8 cellular contexts compared by ENCODE assay signal in genomic region chr1:155017021-155017945, GRCh38. TPM values are rescaled to one million over a fixed set of nuclear protein-coding genes. Genes with fewer than 3 reads are reported as not detected.
A peak's percentile ranks its signal among the peaks of the same experiment; 100 is the strongest.
DNase-seq lines count a peak whose midpoint lies in the region; ATAC-seq and TF ChIP-seq lines count a peak whose summit lies in the region.

No MANE protein-coding gene starts in this region.

- DNase-seq in NCI-H526 (lab: John Stamatoyannopoulos, UW) (peak; percentile 92 to 99), dermis blood vessel endothelial cell (peak; percentile 95), lower leg skin (ENCODE audit: low spot score in 2 of 2) (peak; percentile 89 to 98)
- peak; percentile 91 to 93 for DNase-seq in activated CD4-positive, alpha-beta T cell treated with anti-CD3 and anti-CD28 coated beads, Interleukin-2, amount 50 U/mL, for 4 hours
- peak; percentile 91 for DNase-seq in stimulated activated CD4-positive, alpha-beta T cell treated with anti-CD3 and anti-CD28 coated beads, Interleukin-4, amount 100 ng/mL, for 24 hours

- intact Hi-C loops in lower leg skin (cut with DNase I; ENCODE audit: low total_unique reads) = loop anchor here (10.0 kb wide), 1 partner anchor 52 kb away; the partner anchor contains the start of gene PYGO2

- ATAC-seq in GM18868 (IDR thresholded peaks at IDR 0.05; ENCODE audit: unreplicated experiment) = peak; percentile 80
- ATAC-seq in HG03175 (IDR thresholded peaks at IDR 0.05; ENCODE audit: unreplicated experiment) = peak; percentile 79

- H3K4me3 ChIP-seq in ACC112 (ENCODE audit: low read depth, low read length) = peak overlapping the region; percentile 47
- H3K4me3 ChIP-seq in lower leg skin (ENCODE audit: low read depth, poor library complexity, severe bottlenecking) = no peak overlapping the region

- H2AFZ ChIP-seq in ACC112 (ENCODE audit: low read length, unreplicated experiment) = no peak overlapping the region

- H3K79me2 ChIP-seq in ACC112 (ENCODE audit: control insufficient read depth, insufficient read depth, low read length, unreplicated experiment) = no peaks in the 10 kb centered on the region

- no peaks in the 10 kb centered on the region for H3K27me3 ChIP-seq in ACC112 (ENCODE audit: insufficient read depth, low read length)

- WGBS in lower leg skin, 2 donors = 2 to 3% methylated on average over 23 to 47 of the region's 49 CpGs

- peak in 1 of 3 donors; percentile 98 for TF ChIP-seq CTCF in lower leg skin (IDR thresholded peaks at IDR 0.05)

- H3K36me3 ChIP-seq in ACC112 (ENCODE audit: insufficient read depth, low read length) = peaks cover 9% of the 10 kb centered on the region; the same call in 1 of the 2 replicates

- TF ChIP-seq POLR2A in lower leg skin (IDR thresholded peaks at IDR 0.05) = no peak

- peaks cover 31% of the 10 kb centered on the region for H3K4me1 ChIP-seq in ACC112 (ENCODE audit: control insufficient read depth, insufficient read depth, low read length, unreplicated experiment)

- peak overlapping the region; percentile 61 for H3K27ac ChIP-seq in ACC112 (ENCODE audit: low read depth, low read length)

RNA-seq across cellular contexts. Expression of gene ZBTB7B, which starts 14.7 kb away (rescaled TPM):
- total RNA-seq in dermis blood vessel endothelial cell (16.1 and 16.2 TPM in 2 replicates), lower leg skin (100 to 1,000 TPM; 270 to 295 (median 286) TPM)

RNA-seq across cellular contexts. Expression of gene DCST2, which starts 16.3 kb away (rescaled TPM):
- 0.17 and 0.70 TPM in 2 replicates for total RNA-seq in dermis blood vessel endothelial cell
- 10 to 100 TPM in 1 of 4 donors, 1 to 10 TPM in 3; 3.8 to 11.5 (median 6.3) TPM for total RNA-seq in lower leg skin

RNA-seq across cellular contexts. Expression of gene DCST1, which starts 16.3 kb away (rescaled TPM):
- total RNA-seq in dermis blood vessel endothelial cell (not detected in 2 replicates), lower leg skin (1 to 10 TPM in 2 of 4 donors, under 1 TPM in 2; 0.38 to 3.6 (median 0.87) TPM)

RNA-seq across cellular contexts. Expression of gene LENEP, which starts 23.9 kb away (rescaled TPM):
- total RNA-seq in dermis blood vessel endothelial cell (not detected in 2 replicates), lower leg skin (1 to 10 TPM in 1 of 4 donors, not detected in 3; 1.4 TPM)

RNA-seq across cellular contexts. Expression of gene ADAM15, which starts 33.8 kb away (rescaled TPM):
- total RNA-seq in dermis blood vessel endothelial cell (289 and 307 TPM in 2 replicates), lower leg skin (100 to 1,000 TPM; 232 to 289 (median 279) TPM)

Comparison
In these comparisons a context has a peak if more than half of its experiments do, and no peak if none do; other contexts are left out.
1. RNA of gene ZBTB7B, which starts 14.7 kb away (total RNA-seq): 270 to 295 TPM in lower leg skin; 16.1 to 16.2 TPM in dermis blood vessel endothelial cell; every median in the first group is over 10 times any median in the second.
2. Peak in every context shown above with its lines, with median percentiles within 50 percentile points of each other: DNase-seq.